Comparison of ENCODE assay signal across 1 cellular context in genomic region chr9:124078641-124079040, GRCh38.
TF ChIP-seq lines count a peak whose summit lies in the region.

No MANE protein-coding gene starts in this region.

TF ChIP-seq in HepG2, 621 proteins besides CTCF, POLR2A, EP300 and RAD21 (continued from another document):
- TF ChIP-seq HMGXB3 (CRISPR knock-in tag; IDR thresholded peaks at IDR 0.05; ENCODE audit: borderline replicate concordance), result no peak
